Comparison of ENCODE assay signal across 12 cellular contexts in the genomic region with DNA sequence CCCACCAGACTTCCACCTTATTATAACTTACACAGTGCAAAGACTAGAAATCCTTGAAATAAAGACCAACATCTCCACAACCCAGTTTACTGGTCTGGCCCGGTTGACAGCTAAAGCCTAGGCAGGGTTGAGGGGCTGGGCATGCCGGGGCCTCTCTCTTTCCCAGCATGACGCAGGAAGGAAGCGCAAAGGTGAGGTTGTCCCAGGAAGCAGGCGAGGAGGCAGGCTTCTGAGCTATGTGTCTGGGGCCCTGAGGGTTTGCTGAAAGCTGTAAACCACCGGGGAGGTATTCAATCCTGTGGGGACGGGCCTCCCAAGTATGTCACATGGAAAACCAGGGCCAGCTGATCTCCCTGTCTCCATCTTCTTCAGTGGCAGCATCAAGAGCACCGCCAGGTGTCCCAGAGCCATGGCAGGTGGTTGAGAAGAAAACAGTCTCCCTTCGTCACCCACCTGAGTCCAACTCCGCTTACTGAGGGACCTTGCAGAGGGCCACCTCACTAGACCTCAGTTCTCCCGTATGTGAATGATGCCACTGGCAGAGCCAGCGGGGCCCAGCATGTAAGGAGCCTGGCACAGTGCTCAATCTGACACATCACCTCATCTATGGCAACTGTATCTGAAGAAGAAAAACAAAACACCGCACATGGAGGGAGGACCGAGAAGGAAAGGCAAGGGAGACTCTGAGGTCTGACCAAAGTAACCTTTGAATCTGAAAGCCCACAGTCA. TPM values are rescaled to one million over a fixed set of nuclear protein-coding genes. Genes with fewer than 3 reads are reported as not detected.
DNase-seq lines count a peak whose midpoint lies in the region; ATAC-seq and TF ChIP-seq lines count a peak whose summit lies in the region.
"Had no signal": no experiment of that assay in that cellular context is flagged by ENCODE, and none has a peak within 500 bp of the region (broad histone marks: within the 10 kb centered on the region; RNA-seq: fewer than 3 reads in every experiment).

No MANE protein-coding gene starts in this region.

- TF ChIP-seq CTCF in GM23338 (conservative IDR thresholded peaks at IDR 0.05; ENCODE audit: low read depth in 2 of 2) = no peak
- no peak for TF ChIP-seq CTCF in left ventricle myocardium inferior (IDR thresholded peaks at IDR 0.05; ENCODE audit: borderline replicate concordance)

- H3K9me3 Mint-ChIP-seq in GM23338 = no peaks in the 10 kb centered on the region

- no peaks in the 10 kb centered on the region for H3K79me2 ChIP-seq in GM23338 (replicated peaks; ENCODE audit: insufficient read depth)

- no peak overlapping the region for H3K9ac ChIP-seq in rectal smooth muscle tissue (ENCODE audit: low read length)

- H3K27ac Mint-ChIP-seq in GM23338 (peak overlapping the region; percentile 32; the same call in 1 of the 2 replicates), T-helper 17 cell (peak overlapping the region; percentile 100)

- peaks cover 4% of the 10 kb centered on the region for H3K36me3 Mint-ChIP-seq in GM23338 (ENCODE audit: low read depth)
- peaks cover 10% of the 10 kb centered on the region for H3K36me3 Mint-ChIP-seq in T-helper 17 cell (ENCODE audit: low read depth)

- H3K27me3 ChIP-seq in GM23338 (ENCODE audit: insufficient read depth) (no peaks in the 10 kb centered on the region), left ventricle myocardium inferior (ENCODE audit: low read depth) (no peaks in the 10 kb centered on the region), rectal smooth muscle tissue (ENCODE audit: control insufficient read depth, insufficient read depth, low read length) (no peaks in the 10 kb centered on the region)
- H3K27me3 ChIP-seq: ascending aorta had no signal

- H3K4me1 Mint-ChIP-seq in GM23338 (peaks cover 23% of the 10 kb centered on the region), T-helper 17 cell (peaks cover 62% of the 10 kb centered on the region)

- no peak overlapping the region for H3K4me2 ChIP-seq in GM23338

- H3F3A ChIP-seq in GM23338 (replicated peaks; ENCODE audit: low read depth) = no peaks in the 10 kb centered on the region

- no peak overlapping the region for H3K4me3 Mint-ChIP-seq in GM23338
- peak overlapping the region; percentile 73 for H3K4me3 Mint-ChIP-seq in T-helper 17 cell

- H2AFZ ChIP-seq in GM23338 = no peak overlapping the region

- no peaks in the 10 kb centered on the region for H3K9me3 ChIP-seq in T-helper 17 cell (ENCODE audit: control insufficient read depth, low read length, poor library complexity, severe bottlenecking)
- no peaks in the 10 kb centered on the region for H3K9me3 ChIP-seq in left ventricle myocardium inferior (replicated peaks)
- H3K9me3 ChIP-seq: ascending aorta had no signal

- H3K27ac ChIP-seq in GM23338 (ENCODE audit: low read depth) (no peak overlapping the region), left ventricle myocardium inferior (replicated peaks) (peak overlapping the region; percentile 92), rectal smooth muscle tissue (ENCODE audit: low read depth, low read length) (peak overlapping the region; percentile 38)
- H3K27ac ChIP-seq: ascending aorta had no signal

- DNase-seq in GM23338 (ENCODE audit: low spot score) (no peak), T-helper 17 cell (no peak), left ventricle myocardium inferior (no peak), AG08395 (ENCODE audit: low spot score) (no peak)
- no peak for DNase-seq in stimulated activated naive CD4-positive, alpha-beta T cell treated with Interleukin-2 at 50 U/mL for 16 hours (lab: John Stamatoyannopoulos, UW)
- no peak for DNase-seq in activated effector memory CD4-positive, alpha-beta T cell treated with anti-CD3 and anti-CD28 coated beads, Interleukin-2, amount 50 U/mL, for 16 hours
- DNase-seq: activated CD4-positive, CD25-positive, alpha-beta regulatory T cell treated with anti-CD3 and anti-CD28 coated beads, Interleukin-2, amount 50 U/mL, for 72 hours; NCI-H187 treated with DMSO at 0.1 percent for 48 hours; stimulated activated CD8-positive, alpha-beta memory T cell treated with anti-CD3 and anti-CD28 coated beads, Interleukin-4, amount 100 ng/mL, for 48 hours had no signal

- ATAC-seq in GM23338 (no peak), T-helper 17 cell (no peak), SK-N-SH treated with all-trans-retinoic acid at 6 μM for 48 hours (no peak)

- no peaks in the 10 kb centered on the region for H3K9me2 ChIP-seq in GM23338 (ENCODE audit: insufficient read depth)

- no peak overlapping the region for H3K4me3 ChIP-seq in GM23338
- no peak overlapping the region for H3K4me3 ChIP-seq in left ventricle myocardium inferior
- H3K4me3 ChIP-seq in rectal smooth muscle tissue (ENCODE audit: low read length) = no peak overlapping the region
- H3K4me3 ChIP-seq: ascending aorta had no signal

- H3K27me3 Mint-ChIP-seq in GM23338 (ENCODE audit: insufficient read depth, low read depth, poor library complexity) (peaks cover 2% of the 10 kb centered on the region), T-helper 17 cell (no peaks in the 10 kb centered on the region)

- H3K36me3 ChIP-seq in GM23338 (ENCODE audit: insufficient read depth) (no peaks in the 10 kb centered on the region), left ventricle myocardium inferior (peaks cover 29% of the 10 kb centered on the region), rectal smooth muscle tissue (ENCODE audit: control insufficient read depth, insufficient read depth, low read length) (peaks cover 8% of the 10 kb centered on the region)

- intact Hi-C loops in left ventricle myocardium inferior (cut with micrococcal nuclease) = no loop called here

- H3K4me1 ChIP-seq in GM23338 (ENCODE audit: insufficient read depth) (no peaks in the 10 kb centered on the region), left ventricle myocardium inferior (peaks cover 98% of the 10 kb centered on the region), rectal smooth muscle tissue (ENCODE audit: control insufficient read depth, insufficient read depth, low read length) (peaks cover 4% of the 10 kb centered on the region)

- no peaks in the 10 kb centered on the region; the same call in none of the 2 replicates for H4K20me1 ChIP-seq in GM23338 (replicated peaks; ENCODE audit: insufficient read depth)

TF ChIP-seq in GM23338, 12 proteins besides CTCF, POLR2A, EP300 and RAD21 (continues in another document):
- TF ChIP-seq JUNB (IDR thresholded peaks at IDR 0.05; ENCODE audit: unreplicated experiment) (no peak), ZNF114 (CRISPR knock-in tag; IDR thresholded peaks at IDR 0.05) (no peak), STAT1 (IDR thresholded peaks at IDR 0.05; ENCODE audit: unreplicated experiment) (no peak)
- TF ChIP-seq, protein P1, sequence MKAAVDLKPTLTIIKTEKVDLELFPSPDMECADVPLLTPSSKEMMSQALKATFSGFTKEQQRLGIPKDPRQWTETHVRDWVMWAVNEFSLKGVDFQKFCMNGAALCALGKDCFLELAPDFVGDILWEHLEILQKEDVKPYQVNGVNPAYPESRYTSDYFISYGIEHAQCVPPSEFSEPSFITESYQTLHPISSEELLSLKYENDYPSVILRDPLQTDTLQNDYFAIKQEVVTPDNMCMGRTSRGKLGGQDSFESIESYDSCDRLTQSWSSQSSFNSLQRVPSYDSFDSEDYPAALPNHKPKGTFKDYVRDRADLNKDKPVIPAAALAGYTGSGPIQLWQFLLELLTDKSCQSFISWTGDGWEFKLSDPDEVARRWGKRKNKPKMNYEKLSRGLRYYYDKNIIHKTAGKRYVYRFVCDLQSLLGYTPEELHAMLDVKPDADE (IDR thresholded peaks at IDR 0.05) = no peak

TF ChIP-seq in SK-N-SH treated with all-trans-retinoic acid at 6 μM for 48 hours, 23 proteins besides CTCF, POLR2A, EP300 and RAD21:
- TF ChIP-seq ZC3H10 (CRISPR knock-in tag; IDR thresholded peaks at IDR 0.05) = no peak
- TF ChIP-seq BACH2 (CRISPR knock-in tag; IDR thresholded peaks at IDR 0.05; ENCODE audit: borderline replicate concordance) = no peak

RNA-seq across cellular contexts. Expression of a gene that starts 49.5 kb away (rescaled TPM):
- total RNA-seq in GM23338 (2014; rRNA removed; shearing (Covaris generic)) = 14.5 and 20.3 TPM in 2 replicates
- 3.0 and 3.5 TPM in 2 replicates for polyA plus RNA-seq in GM23338 (2016; fragmentation: Nextera tagmentation; extraction: Ambion mirVana)
- total RNA-seq in T-helper 17 cell = 10 to 100 TPM; 68.5 to 69.2 TPM
- total RNA-seq in left ventricle myocardium inferior = 53.4 TPM
